8 cellular contexts compared by ENCODE assay signal in the genomic region with DNA sequence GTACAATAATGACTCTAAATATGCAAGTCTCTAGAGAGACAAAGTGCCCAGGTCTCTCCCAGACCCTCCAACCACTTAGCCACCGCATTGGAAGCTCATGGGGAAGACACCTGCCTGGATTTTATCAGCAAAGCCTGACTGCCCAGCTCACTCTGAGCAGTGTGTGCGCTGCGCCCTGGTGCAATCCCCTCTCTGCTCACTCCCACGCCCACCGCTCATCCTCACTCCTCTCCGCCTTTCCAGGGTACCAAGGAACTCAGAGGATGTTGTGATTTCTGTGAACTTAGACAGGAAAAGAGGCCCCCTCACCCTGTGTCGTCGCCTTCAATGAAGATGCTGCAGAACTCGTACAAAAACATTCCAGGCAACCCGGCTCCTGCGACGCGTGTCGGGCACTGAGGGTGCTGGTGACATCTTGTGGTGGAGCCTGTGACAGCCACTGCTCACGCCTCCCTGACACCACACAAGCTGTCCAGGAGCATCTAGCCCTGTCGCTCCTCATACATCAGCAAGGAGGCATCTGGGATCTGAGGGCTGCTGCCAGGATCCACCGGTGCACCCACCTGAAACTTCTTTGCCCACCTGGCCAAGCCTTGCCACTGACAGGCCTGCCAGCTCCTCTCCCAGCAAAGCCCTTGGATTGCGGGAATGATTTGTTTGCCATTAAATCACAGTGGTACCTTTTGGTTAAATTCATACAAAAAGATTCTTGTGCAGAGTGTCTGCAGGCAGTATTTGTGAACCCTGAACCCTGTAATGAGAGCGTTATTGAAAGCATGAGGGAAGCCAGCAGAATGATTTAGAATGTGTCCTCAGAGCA.
DNase-seq lines count a peak whose midpoint lies in the region; ATAC-seq and TF ChIP-seq lines count a peak whose summit lies in the region.
"Had no signal": no experiment of that assay in that cellular context is flagged by ENCODE, and none has a peak within 500 bp of the region (broad histone marks: within the 10 kb centered on the region; RNA-seq: fewer than 3 reads in every experiment).

No MANE protein-coding gene starts in this region.

- H3K9ac ChIP-seq in Karpas-422 (ENCODE audit: low read length), result no peak overlapping the region

- DNase-seq in GM03348 (ENCODE audit: low spot score) (peak; percentile 28), Karpas-422 (peak; percentile 49), T47D (ENCODE audit: low read depth in 1 of 2, low spot score in 1 of 2) (peak; percentile 62 to 66), occipital lobe (lab: John Stamatoyannopoulos, UW) (peak; percentile 63), T-helper 1 cell (no peak), GM20000 (ENCODE audit: low spot score) (no peak)
- DNase-seq: T-helper 17 cell had no signal

- H3K9me3 ChIP-seq in Karpas-422 (ENCODE audit: low read length), result no peaks in the 10 kb centered on the region

- H3K27ac ChIP-seq in Karpas-422 (ENCODE audit: low read length), result no peak overlapping the region

- ATAC-seq in HG03469 (IDR thresholded peaks at IDR 0.05; ENCODE audit: unreplicated experiment), result no peak
- ATAC-seq: T-helper 17 cell had no signal

- H3K79me2 ChIP-seq in Karpas-422 (ENCODE audit: low read length), result no peaks in the 10 kb centered on the region

- peaks cover 11% of the 10 kb centered on the region for H3K4me1 ChIP-seq in Karpas-422 (ENCODE audit: low read length)

- no peaks in the 10 kb centered on the region for H4K20me1 ChIP-seq in Karpas-422 (ENCODE audit: insufficient read depth, low read depth, low read length)

- no peaks in the 10 kb centered on the region for H3K9me2 ChIP-seq in Karpas-422 (replicated peaks; ENCODE audit: insufficient read depth, low read length)

- no peaks in the 10 kb centered on the region for H3K27me3 ChIP-seq in Karpas-422 (ENCODE audit: low read length)

- no peak overlapping the region for H3K4me3 ChIP-seq in Karpas-422 (ENCODE audit: low read length)

- no peaks in the 10 kb centered on the region for H3K36me3 ChIP-seq in Karpas-422 (ENCODE audit: insufficient read depth, low read length)

- in situ Hi-C loops in T47D (cut with HindIII; ENCODE audit: low pct_unique_long_range_greater_than_20kb, low sequenced_read_pairs), result no loop called here

- no peak overlapping the region for H2AFZ ChIP-seq in Karpas-422 (ENCODE audit: low read length)

- H3K4me2 ChIP-seq in Karpas-422 (ENCODE audit: low read depth, low read length, poor library complexity, severe bottlenecking), result no peak overlapping the region

- no peak for TF ChIP-seq CTCF in GM20000 (IDR thresholded peaks at IDR 0.05; ENCODE audit: extremely low read depth, missing control alignments)

Comparison
In these comparisons a context has a peak if more than half of its experiments do, and no peak if none do; other contexts are left out.
1. DNase-seq: peak in GM03348 (single experiment), Karpas-422 (single experiment), T47D (2 of 2) and occipital lobe (single experiment); none in T-helper 1 cell (0 of 5) and GM20000 (single experiment).